In genomic region chr5:143476601-143477211, GRCh38 we compare ENCODE assay signal across 26 cellular contexts.
"Had no signal": no experiment of that assay in that cellular context is flagged by ENCODE, and none has a peak within 500 bp of the region (broad histone marks: within the 10 kb centered on the region; RNA-seq: fewer than 3 reads in every experiment).

No MANE protein-coding gene starts in this region.

- DNase-seq: effector CD8-positive, alpha-beta T cell; endodermal cell; foreskin fibroblast; gastrocnemius medialis; head of caudate nucleus; kidney; left lung; mesenchymal stem cell; mucosa of descending colon; naive B cell; stimulated activated CD4-positive, alpha-beta T cell treated with anti-CD3 and anti-CD28 coated beads, Interleukin-12 subunit alpha, Interleukin-12 subunit beta, amount 100 ng/mL, for 4 hours; stimulated activated CD4-positive, alpha-beta T cell treated with anti-CD3 and anti-CD28 coated beads, Interleukin-1b, Interleukin-23, amount 100 ng/mL, for 48 hours; stimulated activated CD4-positive, alpha-beta T cell treated with anti-CD3 and anti-CD28 coated beads, Interleukin-4, amount 100 ng/mL, for 1 hour; stimulated activated CD8-positive, alpha-beta memory T cell treated with anti-CD3 and anti-CD28 coated beads, Interleukin-4, amount 100 ng/mL, for 48 hours; stimulated activated naive CD4-positive, alpha-beta T cell; stimulated activated naive CD8-positive, alpha-beta T cell treated with anti-CD3 and anti-CD28 coated beads, Interleukin-15, amount 100 ng/mL, for 72 hours; transverse colon; upper lobe of right lung; uterus had no signal

- H3K4me1 ChIP-seq: gastrocnemius medialis, parathyroid adenoma, suprapubic skin, transverse colon, uterus had no signal

- H3K9me3 ChIP-seq: gastrocnemius medialis, left lung, mucosa of descending colon, suprapubic skin, transverse colon, upper lobe of right lung, uterus had no signal

- H3K36me3 ChIP-seq: gastrocnemius medialis, left lung, suprapubic skin, transverse colon, upper lobe of right lung, uterus had no signal

- H3K27ac ChIP-seq: epithelial cell of prostate, gastrocnemius medialis, left lung, parathyroid adenoma, suprapubic skin, transverse colon, upper lobe of right lung, uterus had no signal

- H3K4me3 ChIP-seq: gastrocnemius medialis, left lung, mucosa of descending colon, smooth muscle cell, suprapubic skin, transverse colon, upper lobe of right lung, uterus had no signal

- ATAC-seq: esophagus mucosa; gastrocnemius medialis; left lung; mucosa of descending colon; natural killer cell treated with Interleukin-12 subunit alpha and Interleukin-12 subunit beta and Interleukin-15 and Interleukin-18, amount 100 ng/mL, for 72 hours; sciatic nerve; stimulated activated naive CD8-positive, alpha-beta T cell treated with anti-CD3 and anti-CD28 coated beads, Interleukin-15, amount 100 ng/mL, for 72 hours; upper lobe of right lung had no signal
